ENCODE assay signal across 1 cellular context in genomic region chr22:24026733-24027132, GRCh38.
TF ChIP-seq lines count a peak whose summit lies in the region.

No MANE protein-coding gene starts in this region.

TF ChIP-seq in HEK293, 187 proteins besides CTCF, POLR2A, EP300 and RAD21 (continued from another document and continues in another):
- TF ChIP-seq ZNF837 (tag by site-specific recombination; IDR thresholded peaks at IDR 0.05) (no peak), BCL11A (tag by site-specific recombination; IDR thresholded peaks at IDR 0.05; ENCODE audit: low read depth) (no peak), HIC1 (tag by site-specific recombination; IDR thresholded peaks at IDR 0.05) (peak; percentile 77), GLIS1 (tag by site-specific recombination; IDR thresholded peaks at IDR 0.05) (peak; percentile 30), ZNF645 (tag by site-specific recombination; IDR thresholded peaks at IDR 0.05) (0 out of 2 replicates have a peak, but pooled peaks have one; percentile 43), KLF1 (tag by site-specific recombination; IDR thresholded peaks at IDR 0.05) (no peak), MYNN (tag by site-specific recombination; IDR thresholded peaks at IDR 0.05; ENCODE audit: borderline replicate concordance) (no peak), PBX3 (CRISPR knock-in tag; IDR thresholded peaks at IDR 0.05) (no peak), PRDM4 (tag by site-specific recombination; IDR thresholded peaks at IDR 0.05) (peak; percentile 95), ZNF24 (tag by site-specific recombination; IDR thresholded peaks at IDR 0.05) (peak; percentile 56; the same call in 1 of the 2 replicates), ZNF580 (tag by site-specific recombination; IDR thresholded peaks at IDR 0.05) (peak; percentile 96), ZNF426 (tag by site-specific recombination; IDR thresholded peaks at IDR 0.05) (0 out of 2 replicates have a peak, but pooled peaks have one; percentile 8), IKZF3 (tag by site-specific recombination; IDR thresholded peaks at IDR 0.05) (peak; percentile 97), SP7 (tag by site-specific recombination; IDR thresholded peaks at IDR 0.05) (peak; percentile 85), GLI2 (tag by site-specific recombination; IDR thresholded peaks at IDR 0.05; ENCODE audit: borderline replicate concordance, low read depth) (peak; percentile 93), ZNF549 (tag by site-specific recombination; IDR thresholded peaks at IDR 0.05) (no peak), ZNF449 (tag by site-specific recombination; IDR thresholded peaks at IDR 0.05) (peak; percentile 53), ZNF404 (tag by site-specific recombination; IDR thresholded peaks at IDR 0.05) (no peak), ZNF10 (tag by site-specific recombination; IDR thresholded peaks at IDR 0.05) (no peak), BCL11B (tag by site-specific recombination; IDR thresholded peaks at IDR 0.05; ENCODE audit: low read depth) (peak; percentile 93), KLF7 (tag by site-specific recombination; IDR thresholded peaks at IDR 0.05; ENCODE audit: borderline replicate concordance) (peak; percentile 84; the same call in 1 of the 2 replicates), ZNF514 (tag by site-specific recombination; IDR thresholded peaks at IDR 0.05) (no peak), ZNF433 (tag by site-specific recombination; IDR thresholded peaks at IDR 0.05; ENCODE audit: low read depth) (no peak), ZBTB21 (tag by site-specific recombination; IDR thresholded peaks at IDR 0.05) (no peak), ZNF561 (tag by site-specific recombination; IDR thresholded peaks at IDR 0.05; ENCODE audit: borderline replicate concordance) (peak; percentile 88), ZNF48 (tag by site-specific recombination; IDR thresholded peaks at IDR 0.05) (no peak), ZNF114 (tag by site-specific recombination; IDR thresholded peaks at IDR 0.05) (no peak), HOXC10 (CRISPR knock-in tag; IDR thresholded peaks at IDR 0.05) (no peak), ZBTB1 (tag by site-specific recombination; IDR thresholded peaks at IDR 0.05) (peak; percentile 51; the same call in 1 of the 2 replicates), ZNF513 (tag by site-specific recombination; IDR thresholded peaks at IDR 0.05) (no peak), ZEB2 (tag by site-specific recombination; IDR thresholded peaks at IDR 0.05) (peak; percentile 64), ZNF704 (tag by site-specific recombination; IDR thresholded peaks at IDR 0.05) (no peak), ZNF366 (tag by site-specific recombination; conservative IDR thresholded peaks at IDR 0.05) (0 out of 2 replicates have a peak, but pooled peaks have one; percentile 26), ZNF664 (tag by site-specific recombination; IDR thresholded peaks at IDR 0.05) (0 out of 2 replicates have a peak, but pooled peaks have one; percentile 39), ZNF324 (tag by site-specific recombination; IDR thresholded peaks at IDR 0.05) (peak; percentile 65; the same call in 1 of the 2 replicates), ZNF558 (tag by site-specific recombination; IDR thresholded peaks at IDR 0.05) (no peak), ZNF148 (tag by site-specific recombination; IDR thresholded peaks at IDR 0.05; ENCODE audit: borderline replicate concordance) (no peak)
- TF ChIP-seq, protein P1, sequence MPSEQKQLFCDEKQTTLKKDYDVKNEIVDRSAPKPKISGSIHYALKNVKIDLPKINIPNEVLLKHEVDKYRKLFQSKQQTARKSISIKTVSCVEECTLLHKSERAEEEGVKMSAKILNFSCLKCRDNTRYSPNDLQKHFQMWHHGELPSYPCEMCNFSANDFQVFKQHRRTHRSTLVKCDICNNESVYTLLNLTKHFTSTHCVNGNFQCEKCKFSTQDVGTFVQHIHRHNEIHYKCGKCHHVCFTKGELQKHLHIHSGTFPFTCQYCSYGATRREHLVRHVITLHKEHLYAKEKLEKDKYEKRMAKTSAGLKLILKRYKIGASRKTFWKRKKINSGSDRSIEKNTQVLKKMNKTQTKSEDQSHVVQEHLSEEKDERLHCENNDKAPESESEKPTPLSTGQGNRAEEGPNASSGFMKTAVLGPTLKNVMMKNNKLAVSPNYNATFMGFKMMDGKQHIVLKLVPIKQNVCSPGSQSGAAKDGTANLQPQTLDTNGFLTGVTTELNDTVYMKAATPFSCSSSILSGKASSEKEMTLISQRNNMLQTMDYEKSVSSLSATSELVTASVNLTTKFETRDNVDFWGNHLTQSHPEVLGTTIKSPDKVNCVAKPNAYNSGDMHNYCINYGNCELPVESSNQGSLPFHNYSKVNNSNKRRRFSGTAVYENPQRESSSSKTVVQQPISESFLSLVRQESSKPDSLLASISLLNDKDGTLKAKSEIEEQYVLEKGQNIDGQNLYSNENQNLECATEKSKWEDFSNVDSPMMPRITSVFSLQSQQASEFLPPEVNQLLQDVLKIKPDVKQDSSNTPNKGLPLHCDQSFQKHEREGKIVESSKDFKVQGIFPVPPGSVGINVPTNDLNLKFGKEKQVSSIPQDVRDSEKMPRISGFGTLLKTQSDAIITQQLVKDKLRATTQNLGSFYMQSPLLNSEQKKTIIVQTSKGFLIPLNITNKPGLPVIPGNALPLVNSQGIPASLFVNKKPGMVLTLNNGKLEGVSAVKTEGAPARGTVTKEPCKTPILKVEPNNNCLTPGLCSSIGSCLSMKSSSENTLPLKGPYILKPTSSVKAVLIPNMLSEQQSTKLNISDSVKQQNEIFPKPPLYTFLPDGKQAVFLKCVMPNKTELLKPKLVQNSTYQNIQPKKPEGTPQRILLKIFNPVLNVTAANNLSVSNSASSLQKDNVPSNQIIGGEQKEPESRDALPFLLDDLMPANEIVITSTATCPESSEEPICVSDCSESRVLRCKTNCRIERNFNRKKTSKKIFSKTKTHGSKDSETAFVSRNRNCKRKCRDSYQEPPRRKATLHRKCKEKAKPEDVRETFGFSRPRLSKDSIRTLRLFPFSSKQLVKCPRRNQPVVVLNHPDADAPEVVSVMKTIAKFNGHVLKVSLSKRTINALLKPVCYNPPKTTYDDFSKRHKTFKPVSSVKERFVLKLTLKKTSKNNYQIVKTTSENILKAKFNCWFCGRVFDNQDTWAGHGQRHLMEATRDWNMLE (tag by site-specific recombination; conservative IDR thresholded peaks at IDR 0.05; ENCODE audit: low read depth), result no peak
- TF ChIP-seq, protein P2, sequence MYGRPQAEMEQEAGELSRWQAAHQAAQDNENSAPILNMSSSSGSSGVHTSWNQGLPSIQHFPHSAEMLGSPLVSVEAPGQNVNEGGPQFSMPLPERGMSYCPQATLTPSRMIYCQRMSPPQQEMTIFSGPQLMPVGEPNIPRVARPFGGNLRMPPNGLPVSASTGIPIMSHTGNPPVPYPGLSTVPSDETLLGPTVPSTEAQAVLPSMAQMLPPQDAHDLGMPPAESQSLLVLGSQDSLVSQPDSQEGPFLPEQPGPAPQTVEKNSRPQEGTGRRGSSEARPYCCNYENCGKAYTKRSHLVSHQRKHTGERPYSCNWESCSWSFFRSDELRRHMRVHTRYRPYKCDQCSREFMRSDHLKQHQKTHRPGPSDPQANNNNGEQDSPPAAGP (tag by site-specific recombination; IDR thresholded peaks at IDR 0.05), result no peak
